8 cellular contexts compared by ENCODE assay signal in genomic region chr11:96054870-96055705, GRCh38.
A peak's percentile ranks its signal among the peaks of the same experiment; 100 is the strongest.
DNase-seq lines count a peak whose midpoint lies in the region; ATAC-seq and TF ChIP-seq lines count a peak whose summit lies in the region.

No MANE protein-coding gene starts in this region.

- H3K4me3 ChIP-seq in GM06990 (replicated peaks; ENCODE audit: low read depth, low read length): no peak overlapping the region

- peaks cover 5% of the 10 kb centered on the region for H3K9me3 Mint-ChIP-seq in type B pancreatic cell
- H3K9me3 Mint-ChIP-seq in Calu3 (ENCODE audit: low read depth, unreplicated experiment): no peaks in the 10 kb centered on the region

- TF ChIP-seq CTCF in GM06990 (IDR thresholded peaks at IDR 0.05; ENCODE audit: insufficient read depth, low read length, poor library complexity, severe bottlenecking) (peak; percentile 45), type B pancreatic cell (conservative IDR thresholded peaks at IDR 0.05) (peak; percentile 82), Calu3 (IDR thresholded peaks at IDR 0.05; ENCODE audit: unreplicated experiment) (no peak)

- BruUV-seq in Calu3 (replicated peaks; lab: Mats Ljungman, UMichigan): no TSS peak

- CTCF ChIA-PET in Calu3 (lab: Charles Lee): interaction anchor here (0.6 to 1.4 kb wide), 6 partner anchors 11 to 288 kb away, joined by 3 to 5 read pairs (median 3); partner anchors contain the start of gene MAML2

- ATAC-seq in left colon (peak; percentile 82), GM18861 (IDR thresholded peaks at IDR 0.05; ENCODE audit: unreplicated experiment) (no peak)

- in situ Hi-C loops in T47D (cut with HindIII; ENCODE audit: low pct_unique_long_range_greater_than_20kb, low sequenced_read_pairs): loop anchor here (25.0 kb wide), 1 partner anchor 332 kb away; the partner anchor contains the start of genes CCDC82 and JRKL

- intact Hi-C loops in left colon (cut with DNase I, micrococcal nuclease) (no loop called here), Calu3 (cut with micrococcal nuclease; ENCODE audit: unreplicated experiment) (loop anchor here (2.0 to 10.0 kb wide), 6 partner anchors 42 to 338 kb away; partner anchors contain the start of gene MAML2)

- no peaks in the 10 kb centered on the region; the same call in 1 of the 2 replicates for H3K36me3 ChIP-seq in GM06990 (ENCODE audit: control insufficient read depth, insufficient read depth, low read length)

- peak overlapping the region; percentile 85 for H3K27ac Mint-ChIP-seq in type B pancreatic cell
- no peak overlapping the region for H3K27ac Mint-ChIP-seq in Calu3 (ENCODE audit: unreplicated experiment)

- H3K27me3 Mint-ChIP-seq in type B pancreatic cell (no peaks in the 10 kb centered on the region), Calu3 (ENCODE audit: unreplicated experiment) (no peaks in the 10 kb centered on the region)

- H3K4me1 Mint-ChIP-seq in type B pancreatic cell (ENCODE audit: unreplicated experiment) (peaks cover 50% of the 10 kb centered on the region), Calu3 (ENCODE audit: low read depth, unreplicated experiment) (peaks cover 44% of the 10 kb centered on the region)

- DNase-seq in A172 (ENCODE audit: low spot score): peak; percentile 25
- no peak for DNase-seq in GM06990 (ENCODE audit: extremely low read depth, insufficient read length)
- DNase-seq in NCI-H446 treated with DMSO at 0.1 percent for 48 hours (lab: John Stamatoyannopoulos, UW): peak; percentile 76
- peak; percentile 25 to 76 for DNase-seq in T47D (ENCODE audit: low read depth in 1 of 2, low spot score in 1 of 2)
- no peak for DNase-seq in left colon
- no peak for DNase-seq in type B pancreatic cell (ENCODE audit: extremely low spot score, unreplicated experiment)
- no peak for DNase-seq in Calu3

- H3K36me3 Mint-ChIP-seq in type B pancreatic cell (peaks cover 21% of the 10 kb centered on the region), Calu3 (ENCODE audit: insufficient read depth, unreplicated experiment) (peaks cover 15% of the 10 kb centered on the region)

- no peaks in the 10 kb centered on the region for H3K27me3 ChIP-seq in GM06990 (replicated peaks; ENCODE audit: control insufficient read depth, insufficient read depth, low read length)

- H3K4me3 Mint-ChIP-seq in type B pancreatic cell (peak overlapping the region; percentile 75), Calu3 (ENCODE audit: low read depth, unreplicated experiment) (no peak overlapping the region)

Comparison
In these comparisons a context has a peak if more than half of its experiments do, and no peak if none do; other contexts are left out.
1. DNase-seq: peak in A172 (single experiment), NCI-H446 treated with DMSO at 0.1 percent for 48 hours (single experiment) and T47D (2 of 2); none in GM06990 (single experiment), left colon (0 of 2), type B pancreatic cell (single experiment) and Calu3 (single experiment).